Comparison of ENCODE assay signal across 8 cellular contexts in the genomic region with DNA sequence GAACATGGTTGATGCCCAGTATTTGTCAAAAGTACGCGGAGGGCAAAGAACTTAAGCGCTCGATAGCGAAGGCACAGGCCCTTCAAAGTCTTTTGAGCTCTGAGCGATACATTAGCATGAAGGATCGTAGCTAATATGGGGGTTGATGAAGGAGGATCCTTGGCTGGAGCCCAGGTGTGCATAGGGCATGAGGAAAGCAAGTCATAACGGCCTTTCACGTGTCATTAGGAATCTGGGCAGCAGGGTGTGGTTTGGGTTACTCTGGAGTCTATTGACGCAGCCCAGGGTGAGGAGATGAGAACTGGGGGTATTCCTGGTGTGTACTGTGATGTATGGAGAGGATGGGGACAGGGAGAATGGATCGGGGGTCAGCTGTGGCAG. TPM values are rescaled to one million over a fixed set of nuclear protein-coding genes. Genes with fewer than 3 reads are reported as not detected.
A peak's percentile ranks its signal among the peaks of the same experiment; 100 is the strongest.
DNase-seq lines count a peak whose midpoint lies in the region; ATAC-seq and TF ChIP-seq lines count a peak whose summit lies in the region.

No MANE protein-coding gene starts in this region.

- H3K4me1 Mint-ChIP-seq in activated T-helper 17 cell treated with anti-CD3 and anti-CD28 coated beads, Interleukin-2, amount 50 U/mL, for 72 hours: peaks cover 30% of the 10 kb centered on the region
- H3K4me1 Mint-ChIP-seq in progenitor cell of endocrine pancreas (ENCODE audit: low read depth): peaks cover 17% of the 10 kb centered on the region

- peak overlapping the region; percentile 80 for H3K4me3 Mint-ChIP-seq in activated T-helper 17 cell treated with anti-CD3 and anti-CD28 coated beads, Interleukin-2, amount 50 U/mL, for 72 hours
- H3K4me3 Mint-ChIP-seq in progenitor cell of endocrine pancreas (ENCODE audit: low read depth): peak overlapping the region; percentile 96

- H3K27me3 Mint-ChIP-seq in activated T-helper 17 cell treated with anti-CD3 and anti-CD28 coated beads, Interleukin-2, amount 50 U/mL, for 72 hours: no peaks in the 10 kb centered on the region
- peaks cover 19% of the 10 kb centered on the region for H3K27me3 Mint-ChIP-seq in progenitor cell of endocrine pancreas

- H3K79me2 ChIP-seq in KMS-11 (ENCODE audit: insufficient read depth, low read depth): peaks cover 3% of the 10 kb centered on the region; the same call in 1 of the 2 replicates

- H3K36me3 ChIP-seq in KMS-11 (ENCODE audit: insufficient read depth) (no peaks in the 10 kb centered on the region), heart left ventricle (peaks cover 0 to 19% (median 14%) of the 10 kb centered on the region in 9 donors)

- H3K27ac Mint-ChIP-seq in activated T-helper 17 cell treated with anti-CD3 and anti-CD28 coated beads, Interleukin-2, amount 50 U/mL, for 72 hours: peak overlapping the region; percentile 66
- H3K27ac Mint-ChIP-seq in progenitor cell of endocrine pancreas: peak overlapping the region; percentile 83

- H3K4me1 ChIP-seq in KMS-11 (ENCODE audit: low read depth, poor library complexity, severe bottlenecking) (peaks cover 5% of the 10 kb centered on the region), heart left ventricle (peaks cover 0 to 20% (median 15%) of the 10 kb centered on the region in 12 donors)

- TF ChIP-seq POLR2A in heart left ventricle (IDR thresholded peaks at IDR 0.05): no peak

- peaks cover 0 to 10% (median 0%) of the 10 kb centered on the region in 12 donors for H3K9me3 ChIP-seq in heart left ventricle

- peak overlapping the region; percentile 14 for H3K4me3 ChIP-seq in KMS-11 (IDR thresholded peaks at IDR 0.05; ENCODE audit: insufficient read depth, low read depth, low read length)
- H3K4me3 ChIP-seq in heart left ventricle: peak overlapping the region; percentile 33 to 94 (median 89)

- H3K27ac ChIP-seq in KMS-11 (peak overlapping the region; percentile 84), heart left ventricle (peak overlapping the region; percentile 90 to 99 (median 96))

- no peaks in the 10 kb centered on the region for H3K9me3 Mint-ChIP-seq in activated T-helper 17 cell treated with anti-CD3 and anti-CD28 coated beads, Interleukin-2, amount 50 U/mL, for 72 hours
- peaks cover 4% of the 10 kb centered on the region for H3K9me3 Mint-ChIP-seq in progenitor cell of endocrine pancreas (ENCODE audit: low read depth)

- H4K20me1 ChIP-seq in KMS-11 (ENCODE audit: insufficient read depth): no peaks in the 10 kb centered on the region

- peak overlapping the region; percentile 87; the same call in 1 of the 2 replicates for H3K9ac ChIP-seq in KMS-11

- TF ChIP-seq CTCF in KMS-11 (conservative IDR thresholded peaks at IDR 0.05; ENCODE audit: low read depth, low read length) (no peak), heart left ventricle (IDR thresholded peaks at IDR 0.05) (no peak), progenitor cell of endocrine pancreas (IDR thresholded peaks at IDR 0.05; ENCODE audit: unreplicated experiment) (no peak)

- ATAC-seq in Right ventricle myocardium inferior: peak; percentile 17
- ATAC-seq in activated T-helper 17 cell treated with anti-CD3 and anti-CD28 coated beads, Interleukin-2, amount 50 U/mL, for 72 hours (replicated peaks): peak; percentile 20
- ATAC-seq in heart left ventricle: peak in 3 of 4 donors; percentile 4 to 30 (median 20)
- ATAC-seq in GM18517 (IDR thresholded peaks at IDR 0.05; ENCODE audit: unreplicated experiment): no peak

- H3K27me3 ChIP-seq in KMS-11 (ENCODE audit: insufficient read depth, low read depth) (no peaks in the 10 kb centered on the region), heart left ventricle (no peaks in the 10 kb centered on the region)

- DNase-seq in Right ventricle myocardium inferior (ENCODE audit: missing footprints): no peak
- DNase-seq in cardiac septum (ENCODE audit: low spot score): no peak
- DNase-seq in heart left ventricle: peak in 3 of 5 donors; percentile 12 to 30 (median 23)
- no peak for DNase-seq in progenitor cell of endocrine pancreas (ENCODE audit: low spot score, unreplicated experiment)
- DNase-seq in NOMO-1 (lab: John Stamatoyannopoulos, UW; ENCODE audit: unreplicated experiment in 2 of 2): no peak

- intact Hi-C loops in Right ventricle myocardium inferior (cut with DNase I) (no loop called here), cardiac septum (cut with DNase I) (loop anchor here (5.0 kb wide), 1 partner anchor 115 kb away; the partner anchor contains the start of gene CDC25A), heart left ventricle (cut with DNase I) (no loop called here)

- peak overlapping the region; percentile 94 for H2AFZ ChIP-seq in KMS-11 (ENCODE audit: low read depth)

- peak overlapping the region; percentile 62 for H3K4me2 ChIP-seq in KMS-11

- H3K36me3 Mint-ChIP-seq in activated T-helper 17 cell treated with anti-CD3 and anti-CD28 coated beads, Interleukin-2, amount 50 U/mL, for 72 hours (ENCODE audit: low read depth): peaks cover 23% of the 10 kb centered on the region
- H3K36me3 Mint-ChIP-seq in progenitor cell of endocrine pancreas (ENCODE audit: insufficient read depth): peaks cover 7% of the 10 kb centered on the region

- WGBS in heart left ventricle, 4 donors: 11 to 16% (median 14%) methylated on average over 10 to 11 of the region's 11 CpGs

RNA-seq across cellular contexts. Expression of gene NME6, which starts 0.6 kb away (rescaled TPM):
- 20.0 TPM for total RNA-seq in Right ventricle myocardium inferior
- 21.0 TPM for total RNA-seq in cardiac septum
- total RNA-seq in activated T-helper 17 cell treated with anti-CD3 and anti-CD28 coated beads, Interleukin-2, amount 50 U/mL, for 72 hours: 10 to 100 TPM; 26.0 to 30.9 TPM
- 10 to 100 TPM; 14.4 to 24.7 (median 19.8) TPM for total RNA-seq in heart left ventricle
- polyA plus RNA-seq in heart left ventricle: 10 to 100 TPM; 12.3 to 20.7 TPM
- total RNA-seq in progenitor cell of endocrine pancreas: 34.8 and 35.5 TPM in 2 replicates

RNA-seq across cellular contexts. Expression of gene SPINK8, which starts 31.7 kb away (rescaled TPM):
- total RNA-seq in Right ventricle myocardium inferior (not detected), cardiac septum (not detected), heart left ventricle (not detected), progenitor cell of endocrine pancreas (not detected in 2 replicates)
- total RNA-seq in activated T-helper 17 cell treated with anti-CD3 and anti-CD28 coated beads, Interleukin-2, amount 50 U/mL, for 72 hours: not detected
- not detected for polyA plus RNA-seq in heart left ventricle

Comparison
In these comparisons a context has a peak if more than half of its experiments do, and no peak if none do; other contexts are left out.
1. DNase-seq: peak in heart left ventricle (3 of 5); none in Right ventricle myocardium inferior (single experiment), cardiac septum (single experiment), progenitor cell of endocrine pancreas (single experiment) and NOMO-1 (0 of 2).